15 cellular contexts compared by ENCODE assay signal in genomic region chr14:67882973-67883372, GRCh38.
"Had no signal": no experiment of that assay in that cellular context is flagged by ENCODE, and none has a peak within 500 bp of the region (broad histone marks: within the 10 kb centered on the region; RNA-seq: fewer than 3 reads in every experiment).

No MANE protein-coding gene starts in this region.

- H3K9me3 Mint-ChIP-seq: activated naive CD4-positive, alpha-beta T cell treated with anti-CD3 and anti-CD28 coated beads, Interleukin-2, amount 50 U/mL, for 24 hours; activated T-cell treated with anti-CD3 and anti-CD28 coated beads, Interleukin-2, amount 50 U/mL, for 24 hours; endodermal cell had no signal

- H3K27ac ChIP-seq: body of pancreas, parathyroid adenoma, skin epidermis, stomach, thoracic aorta had no signal

- H3K27me3 Mint-ChIP-seq: activated CD8-positive, alpha-beta memory T cell treated with anti-CD3 and anti-CD28 coated beads, Interleukin-2, amount 10 ng/mL, durations not matched to agents 7 days and 5 days; activated naive CD4-positive, alpha-beta T cell treated with anti-CD3 and anti-CD28 coated beads, Interleukin-2, amount 50 U/mL, for 24 hours; activated T-cell treated with anti-CD3 and anti-CD28 coated beads, Interleukin-2, amount 50 U/mL, for 24 hours; T-helper 17 cell had no signal

- DNase-seq: activated CD4-positive, alpha-beta T cell treated with anti-CD3 and anti-CD28 coated beads, Interleukin-2, amount 50 U/mL, for 4 hours; activated CD8-positive, alpha-beta memory T cell treated with anti-CD3 and anti-CD28 coated beads, Interleukin-2, amount 10 ng/mL, durations not matched to agents 7 days and 5 days; activated effector memory CD4-positive, alpha-beta T cell treated with Interleukin-2 at 50 U/mL for 16 hours; activated T-cell treated with anti-CD3 and anti-CD28 coated beads, Interleukin-2, amount 50 U/mL, for 24 hours; amniotic stem cell; endodermal cell; retina; stomach; T-helper 17 cell had no signal

- H3K4me1 ChIP-seq: body of pancreas, parathyroid adenoma had no signal

- H3K27ac Mint-ChIP-seq: activated CD8-positive, alpha-beta memory T cell treated with anti-CD3 and anti-CD28 coated beads, Interleukin-2, amount 10 ng/mL, durations not matched to agents 7 days and 5 days; activated naive CD4-positive, alpha-beta T cell treated with anti-CD3 and anti-CD28 coated beads, Interleukin-2, amount 50 U/mL, for 24 hours; activated T-cell treated with anti-CD3 and anti-CD28 coated beads, Interleukin-2, amount 50 U/mL, for 24 hours; endodermal cell had no signal

- H3K36me3 ChIP-seq: stomach, thoracic aorta had no signal

- H3K4me3 Mint-ChIP-seq: activated CD8-positive, alpha-beta memory T cell treated with anti-CD3 and anti-CD28 coated beads, Interleukin-2, amount 10 ng/mL, durations not matched to agents 7 days and 5 days; activated naive CD4-positive, alpha-beta T cell treated with anti-CD3 and anti-CD28 coated beads, Interleukin-2, amount 50 U/mL, for 24 hours; activated T-cell treated with anti-CD3 and anti-CD28 coated beads, Interleukin-2, amount 50 U/mL, for 24 hours; endodermal cell; T-helper 17 cell had no signal

- H3K9me3 ChIP-seq: body of pancreas, stomach, thoracic aorta had no signal

- ATAC-seq: activated CD4-positive, CD25-positive, alpha-beta regulatory T cell treated with anti-CD3 and anti-CD28 coated beads, Interleukin-2, amount 50 U/mL, for 24 hours; activated CD8-positive, alpha-beta memory T cell treated with anti-CD3 and anti-CD28 coated beads, Interleukin-2, amount 10 ng/mL, durations not matched to agents 7 days and 5 days; body of pancreas; T-helper 17 cell had no signal

- H3K27me3 ChIP-seq: body of pancreas, stomach had no signal

- H3K4me3 ChIP-seq: body of pancreas, skin epidermis, stomach, thoracic aorta had no signal
